13 cellular contexts compared by ENCODE assay signal in genomic region chr9:86741311-86742215, GRCh38.
DNase-seq lines count a peak whose midpoint lies in the region; ATAC-seq and TF ChIP-seq lines count a peak whose summit lies in the region.
"Had no signal": no experiment of that assay in that cellular context is flagged by ENCODE, and none has a peak within 500 bp of the region (broad histone marks: within the 10 kb centered on the region; RNA-seq: fewer than 3 reads in every experiment).

No MANE protein-coding gene starts in this region.

- H2BK5ac ChIP-seq in mesenchymal stem cell (ENCODE audit: low read depth, low read length, poor library complexity, severe bottlenecking) = no peak overlapping the region

- H3K9ac ChIP-seq in mesenchymal stem cell (ENCODE audit: low read length) = no peak overlapping the region
- H3K9ac ChIP-seq: parathyroid adenoma had no signal

- WGBS in mesenchymal stem cell = 58% methylated on average over 8 of the region's 8 CpGs

- no peak overlapping the region for H3K23ac ChIP-seq in mesenchymal stem cell (ENCODE audit: low read length in 2 of 2)

- no peaks in the 10 kb centered on the region for H3K79me1 ChIP-seq in mesenchymal stem cell (replicated peaks; ENCODE audit: low read length, poor library complexity, severe bottlenecking)

- no peak overlapping the region for H3K14ac ChIP-seq in mesenchymal stem cell (ENCODE audit: low read length in 2 of 2)

- H3K27ac ChIP-seq in lower lobe of right lung = no peak overlapping the region
- no peak overlapping the region for H3K27ac ChIP-seq in mesenchymal stem cell (ENCODE audit: low read length, poor library complexity, severe bottlenecking)
- H3K27ac ChIP-seq: parathyroid adenoma, tibial nerve had no signal

- no peak overlapping the region for H3K18ac ChIP-seq in mesenchymal stem cell (ENCODE audit: low read depth in 1 of 2, low read length in 2 of 2)

- H3K36me3 ChIP-seq in lower lobe of right lung = no peaks in the 10 kb centered on the region
- H3K36me3 ChIP-seq in mesenchymal stem cell (ENCODE audit: control insufficient read depth in 1 of 2, insufficient read depth in 2 of 2, low read depth in 1 of 2, low read length in 2 of 2) = no peaks in the 10 kb centered on the region
- H3K36me3 ChIP-seq: tibial nerve had no signal

- H3K4ac ChIP-seq in mesenchymal stem cell (ENCODE audit: low read depth in 1 of 2, low read length in 2 of 2) = no peak overlapping the region

- H2BK120ac ChIP-seq in mesenchymal stem cell (ENCODE audit: low read depth, low read length) = no peak overlapping the region

- no peak overlapping the region for H3K4me2 ChIP-seq in mesenchymal stem cell (ENCODE audit: low read length, poor library complexity, severe bottlenecking)

- H3K4me1 ChIP-seq in lower lobe of right lung (no peaks in the 10 kb centered on the region), mesenchymal stem cell (ENCODE audit: control insufficient read depth, insufficient read depth, low read depth, low read length) (peaks cover 2% of the 10 kb centered on the region)
- H3K4me1 ChIP-seq: parathyroid adenoma had no signal

- in situ Hi-C loops in Caki2 (cut with HindIII; ENCODE audit: low pct_unique_long_range_greater_than_20kb, low sequenced_read_pairs) = no loop called here

- no peak overlapping the region for H2AK5ac ChIP-seq in mesenchymal stem cell (ENCODE audit: low read length, severe bottlenecking)

- no peak overlapping the region for H4K8ac ChIP-seq in mesenchymal stem cell (ENCODE audit: low read length)

- TF ChIP-seq CTCF in lower lobe of right lung (IDR thresholded peaks at IDR 0.05) = no peak

- ATAC-seq in esophagus mucosa (peak; percentile 98), lower lobe of right lung (peak; percentile 29 to 64), HG02642 (IDR thresholded peaks at IDR 0.05; ENCODE audit: poor library complexity, unreplicated experiment) (no peak)
- ATAC-seq: activated T-cell treated with anti-CD3 and anti-CD28 coated beads, Interleukin-2, amount 50 U/mL, for 4 hours had no signal

- H3K27me3 ChIP-seq in lower lobe of right lung (ENCODE audit: low read depth) (peaks cover 7% of the 10 kb centered on the region), mesenchymal stem cell (ENCODE audit: control insufficient read depth in 1 of 2, insufficient read depth in 1 of 2, low read length in 2 of 2) (no peaks in the 10 kb centered on the region)
- H3K27me3 ChIP-seq: tibial nerve had no signal

- H4K91ac ChIP-seq in mesenchymal stem cell (ENCODE audit: low read length) = no peak overlapping the region

- H3K4me3 ChIP-seq in lower lobe of right lung (no peak overlapping the region), mesenchymal stem cell (ENCODE audit: insufficient read depth in 1 of 2, low read depth in 1 of 2, low read length in 2 of 2) (no peak overlapping the region)
- H3K4me3 ChIP-seq: tibial nerve had no signal

- H3K9me3 ChIP-seq in lower lobe of right lung (no peaks in the 10 kb centered on the region), mesenchymal stem cell (ENCODE audit: control insufficient read depth, low read length) (no peaks in the 10 kb centered on the region)
- H3K9me3 ChIP-seq: tibial nerve had no signal

- H2BK12ac ChIP-seq in mesenchymal stem cell (ENCODE audit: low read length in 2 of 2) = no peak overlapping the region

- intact Hi-C loops in lower lobe of right lung (cut with DNase I) = no loop called here

- peak; percentile 50 for DNase-seq in Caki2 (ENCODE audit: low read depth)
- DNase-seq in NCI-H226 = peak; percentile 73
- DNase-seq in lower lobe of right lung = no peak
- DNase-seq in mesenchymal stem cell = no peak
- no peak for DNase-seq in effector CD4-positive, alpha-beta T cell
- no peak for DNase-seq in stimulated activated CD4-positive, alpha-beta T cell treated with anti-CD3 and anti-CD28 coated beads, Interleukin-4, amount 100 ng/mL, for 1 hour
- DNase-seq: activated T-cell treated with anti-CD3 and anti-CD28 coated beads, Interleukin-2, amount 50 U/mL, for 4 hours; HFFc6; immature natural killer cell had no signal

- no peak overlapping the region for H2AFZ ChIP-seq in mesenchymal stem cell (ENCODE audit: low read depth, low read length)
- H2AFZ ChIP-seq: parathyroid adenoma had no signal

- H2BK15ac ChIP-seq in mesenchymal stem cell (ENCODE audit: low read depth, poor library complexity, severe bottlenecking) = no peak overlapping the region

Comparison
In these comparisons a context has a peak if more than half of its experiments do, and no peak if none do; other contexts are left out.
1. DNase-seq: peak in Caki2 (single experiment) and NCI-H226 (single experiment); none in lower lobe of right lung (single experiment), mesenchymal stem cell (single experiment), effector CD4-positive, alpha-beta T cell (single experiment) and stimulated activated CD4-positive, alpha-beta T cell treated with anti-CD3 and anti-CD28 coated beads, Interleukin-4, amount 100 ng/mL, for 1 hour (single experiment).